19 cellular contexts compared by ENCODE assay signal in the genomic region with DNA sequence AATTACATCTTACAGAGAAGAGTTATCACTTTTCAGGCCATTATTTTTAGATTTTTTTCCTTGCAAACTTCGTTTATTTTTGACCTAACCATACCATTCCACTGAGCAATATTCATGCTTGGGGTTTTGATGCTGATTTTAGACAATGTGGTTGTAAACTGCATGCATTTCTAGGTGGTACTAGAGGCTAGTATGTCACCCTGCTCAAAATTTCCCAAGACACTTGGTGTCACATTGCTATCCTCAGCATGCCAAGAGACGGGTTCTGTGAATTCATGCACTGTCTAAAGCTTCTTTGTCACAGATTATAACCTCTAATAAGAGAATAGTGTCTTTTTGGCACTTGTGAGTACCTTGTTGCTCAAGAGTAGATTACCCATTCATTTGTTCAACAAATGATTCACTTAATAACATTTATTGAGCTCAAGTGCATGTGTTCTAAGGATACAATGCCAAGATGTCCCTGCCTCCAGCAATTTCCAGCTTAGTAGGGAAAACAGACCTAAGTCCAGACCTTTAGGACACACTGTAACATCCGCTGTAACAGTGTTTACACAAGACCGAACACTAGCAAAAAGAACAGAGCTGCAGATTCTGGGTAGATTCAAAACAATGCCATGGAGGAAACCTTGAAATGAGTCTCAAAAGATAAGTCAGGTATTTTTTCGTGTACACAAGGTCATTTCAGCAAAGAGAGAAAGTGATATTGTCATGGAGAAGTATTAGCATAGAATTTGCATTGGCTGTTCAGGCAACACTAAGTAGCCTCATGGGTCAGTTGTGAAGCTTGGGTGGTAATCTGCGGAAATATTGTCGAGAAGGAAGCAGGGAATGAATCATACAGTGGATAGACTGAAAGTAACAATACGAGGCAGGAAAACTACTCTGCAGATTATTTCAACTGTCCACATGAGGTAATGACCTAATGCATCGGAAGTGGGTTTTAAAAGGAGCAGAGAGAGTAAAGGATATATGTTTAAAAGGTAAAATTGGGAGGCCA.
DNase-seq lines count a peak whose midpoint lies in the region; ATAC-seq and TF ChIP-seq lines count a peak whose summit lies in the region.
"Had no signal": no experiment of that assay in that cellular context is flagged by ENCODE, and none has a peak within 500 bp of the region (broad histone marks: within the 10 kb centered on the region; RNA-seq: fewer than 3 reads in every experiment).

No MANE protein-coding gene starts in this region.

- TF ChIP-seq CTCF in VCaP (conservative IDR thresholded peaks at IDR 0.05), result no peak
- TF ChIP-seq CTCF in fibroblast of pulmonary artery (IDR thresholded peaks at IDR 0.05; ENCODE audit: low read length, missing control alignments), result no peak
- no peak for TF ChIP-seq CTCF in natural killer cell (IDR thresholded peaks at IDR 0.05)

- ATAC-seq in HG03095 (IDR thresholded peaks at IDR 0.05; ENCODE audit: unreplicated experiment), result no peak
- ATAC-seq in GM18873 (IDR thresholded peaks at IDR 0.05; ENCODE audit: low FRiP score, unreplicated experiment), result no peak
- no peak for ATAC-seq in natural killer cell

- intact Hi-C loops in natural killer cell (cut with micrococcal nuclease), result no loop called here

- no peak overlapping the region for H3K4me3 Mint-ChIP-seq in natural killer cell
- H3K4me3 Mint-ChIP-seq: CD14-positive monocyte, mesothelial cell of epicardium had no signal

- peak; percentile 76 for DNase-seq in EL
- DNase-seq in fibroblast of pulmonary artery (ENCODE audit: low read depth), result peak; percentile 11
- DNase-seq in smooth muscle cell of the brain vasculature (ENCODE audit: low read depth, low spot score), result peak; percentile 26
- no peak for DNase-seq in NCI-H774 (lab: John Stamatoyannopoulos, UW)
- DNase-seq in natural killer cell, result no peak
- DNase-seq: activated CD8-positive, alpha-beta memory T cell treated with anti-CD3 and anti-CD28 coated beads for 24 hours; activated naive CD4-positive, alpha-beta T cell; cerebellar nuclear complex; esophagus squamous epithelium; GF-D8; NCI-H1436; NCI-H524; posterior cingulate gyrus; stimulated activated CD4-positive, alpha-beta T cell treated with anti-CD3 and anti-CD28 coated beads, Interleukin-2, amount 100 ng/mL, for 24 hours had no signal

- no peak overlapping the region for H3K27ac Mint-ChIP-seq in natural killer cell
- H3K27ac Mint-ChIP-seq: CD14-positive monocyte, mesothelial cell of epicardium had no signal

- peaks cover 8 to 12% of the 10 kb centered on the region in 2 donors for H3K9me3 Mint-ChIP-seq in natural killer cell

- H3K27me3 Mint-ChIP-seq in natural killer cell (ENCODE audit: low read depth in 2 of 2), result no peaks in the 10 kb centered on the region

- no peak overlapping the region for H3K4me3 ChIP-seq in fibroblast of pulmonary artery (replicated peaks; ENCODE audit: low read depth, low read length)
- H3K4me3 ChIP-seq: esophagus squamous epithelium had no signal

- H3K27ac ChIP-seq in VCaP, result peak overlapping the region; percentile 63

- H3K4me1 Mint-ChIP-seq in natural killer cell, result no peaks in the 10 kb centered on the region
- H3K4me1 Mint-ChIP-seq: CD14-positive monocyte had no signal

- H3K36me3 Mint-ChIP-seq in natural killer cell, result no peaks in the 10 kb centered on the region
- H3K36me3 Mint-ChIP-seq: CD14-positive monocyte, mesothelial cell of epicardium had no signal

Comparison
In these comparisons a context has a peak if more than half of its experiments do, and no peak if none do; other contexts are left out.
1. DNase-seq: peak in EL (single experiment), fibroblast of pulmonary artery (single experiment) and smooth muscle cell of the brain vasculature (single experiment); none in NCI-H774 (single experiment) and natural killer cell (single experiment).